ENCODE assay signal across 7 cellular contexts in the genomic region with DNA sequence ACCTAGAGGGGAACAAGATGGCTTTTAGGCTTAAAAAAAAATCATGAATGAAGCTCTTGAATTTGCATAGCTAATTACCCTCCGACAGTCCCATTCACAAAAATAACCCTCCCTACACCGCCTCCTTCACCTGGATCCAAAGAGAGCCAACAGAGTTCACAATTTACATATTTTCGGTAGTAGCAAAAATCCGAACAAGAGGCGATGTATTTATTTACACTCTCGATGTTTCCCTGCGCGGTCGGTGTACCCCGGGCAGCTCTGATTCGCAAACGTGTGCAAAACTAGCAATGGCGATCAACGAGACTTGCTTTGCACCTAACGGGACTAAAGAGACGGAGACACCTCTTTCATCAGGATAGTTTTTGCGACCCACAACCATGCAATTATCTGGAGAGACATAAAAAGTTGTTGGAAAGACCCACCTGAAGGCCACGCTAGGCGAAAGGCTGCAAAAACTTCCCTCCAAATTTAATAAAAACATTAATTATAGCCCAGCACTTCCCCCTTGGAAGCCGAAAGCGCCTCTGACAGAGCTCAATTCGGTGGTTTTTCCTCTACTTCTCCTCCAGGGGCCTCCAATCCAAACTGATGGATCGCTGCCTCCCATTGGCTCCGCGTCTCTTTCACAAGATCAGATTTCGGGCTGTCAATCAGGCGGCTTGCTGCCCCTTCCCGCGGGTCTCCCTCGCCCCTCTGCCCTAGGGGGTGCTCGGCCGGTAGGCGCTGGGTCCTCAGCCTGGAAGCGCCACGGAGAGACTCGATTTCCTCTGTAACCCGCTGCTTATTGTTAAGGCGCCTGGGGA. TPM values are rescaled to one million over a fixed set of nuclear protein-coding genes. Genes with fewer than 3 reads are reported as not detected.
DNase-seq lines count a peak whose midpoint lies in the region; ATAC-seq and TF ChIP-seq lines count a peak whose summit lies in the region.

ETV1 (minus strand) TSS at position 529 of the 806 bp plus-strand sequence. CDS start 614 bp downstream, outside the sequence.

- H3K36me3 ChIP-seq in GM06990 (ENCODE audit: control insufficient read depth, insufficient read depth, low read length) = no peaks in the 10 kb centered on the region
- H3K36me3 ChIP-seq in Karpas-422 (ENCODE audit: insufficient read depth, low read length) = no peaks in the 10 kb centered on the region

- no peaks in the 10 kb centered on the region for H3K27me3 Mint-ChIP-seq in nephron (ENCODE audit: low read depth)

- H3K9ac ChIP-seq in Karpas-422 (ENCODE audit: low read length) = no peak within 1 kb of the TSS

- peaks cover 12% of the 10 kb centered on the region for H3K4me1 ChIP-seq in foreskin keratinocyte
- H3K4me1 ChIP-seq in Karpas-422 (ENCODE audit: low read length) = 0 out of 2 replicates have a peak, but pooled peaks cover 2% of the 10 kb centered on the region

- H2AFZ ChIP-seq in Karpas-422 (ENCODE audit: low read length) = no peak within 1 kb of the TSS

- H3K4me3 ChIP-seq in GM06990 (replicated peaks; ENCODE audit: low read depth, low read length) (peak within 1 kb of the TSS; percentile 25), Karpas-422 (ENCODE audit: low read length) (no peak within 1 kb of the TSS)

- no peaks in the 10 kb centered on the region for H3K9me2 ChIP-seq in Karpas-422 (replicated peaks; ENCODE audit: insufficient read depth, low read length)

- no peak within 1 kb of the TSS for H3K4me2 ChIP-seq in Karpas-422 (ENCODE audit: low read depth, low read length, poor library complexity, severe bottlenecking)

- peaks cover 5% of the 10 kb centered on the region for H3K4me1 Mint-ChIP-seq in nephron

- H3K27ac Mint-ChIP-seq in nephron = no peak within 1 kb of the TSS

- no peak within 1 kb of the TSS for H3K4me3 Mint-ChIP-seq in nephron

- DNase-seq in GM06990 (ENCODE audit: extremely low read depth, insufficient read length) = no peak
- peak; percentile 36 for DNase-seq in NCI-H187 treated with DMSO at 0.1 percent for 48 hours (lab: John Stamatoyannopoulos, UW)
- DNase-seq in UCSD-AML1 (lab: John Stamatoyannopoulos, UW; ENCODE audit: unreplicated experiment) = peak; percentile 1
- DNase-seq in foreskin keratinocyte = peak; percentile 37 to 65
- DNase-seq in Karpas-422 = no peak

- H3K27ac ChIP-seq in foreskin keratinocyte = peak within 1 kb of the TSS; percentile 37
- H3K27ac ChIP-seq in Karpas-422 (ENCODE audit: low read length) = no peak within 1 kb of the TSS

- H3K27me3 ChIP-seq in GM06990 (replicated peaks; ENCODE audit: control insufficient read depth, insufficient read depth, low read length) (no peaks in the 10 kb centered on the region), foreskin keratinocyte (no peaks in the 10 kb centered on the region), Karpas-422 (ENCODE audit: low read length) (no peaks in the 10 kb centered on the region)

- TF ChIP-seq CTCF in GM06990 (IDR thresholded peaks at IDR 0.05; ENCODE audit: insufficient read depth, low read length, poor library complexity, severe bottlenecking) (no peak), foreskin keratinocyte (conservative IDR thresholded peaks at IDR 0.05) (peak; percentile 54), nephron (IDR thresholded peaks at IDR 0.05; ENCODE audit: unreplicated experiment in 3 of 3) (peak; percentile 37 to 45 (median 43))

- ATAC-seq in foreskin keratinocyte (peak; percentile 67), GM18907 (IDR thresholded peaks at IDR 0.05; ENCODE audit: unreplicated experiment) (no peak)

- H4K20me1 ChIP-seq in Karpas-422 (ENCODE audit: insufficient read depth, low read depth, low read length) = no peaks in the 10 kb centered on the region

- no peaks in the 10 kb centered on the region for H3K9me3 Mint-ChIP-seq in nephron

- H3K79me2 ChIP-seq in Karpas-422 (ENCODE audit: low read length) = no peaks in the 10 kb centered on the region

- H3K36me3 Mint-ChIP-seq in nephron (ENCODE audit: low read depth) = no peaks in the 10 kb centered on the region

- no peaks in the 10 kb centered on the region for H3K9me3 ChIP-seq in Karpas-422 (ENCODE audit: low read length)

RNA-seq across cellular contexts. Expression of gene ETV1, which starts in this region (rescaled TPM):
- total RNA-seq in foreskin keratinocyte = 6.5 TPM in 2 replicates
- 1.5 TPM in 2 replicates for polyA plus RNA-seq in foreskin keratinocyte
- not detected in 2 replicates for total RNA-seq in Karpas-422 (2014; rRNA removed; shearing (Covaris generic); ENCODE audit: low replicate concordance)

Comparison
In these comparisons a context has a peak if more than half of its experiments do, and no peak if none do; other contexts are left out.
1. DNase-seq: peak in NCI-H187 treated with DMSO at 0.1 percent for 48 hours (single experiment), UCSD-AML1 (single experiment) and foreskin keratinocyte (2 of 2); none in GM06990 (single experiment) and Karpas-422 (single experiment).